Comparison of ENCODE assay signal across 14 cellular contexts in the genomic region with DNA sequence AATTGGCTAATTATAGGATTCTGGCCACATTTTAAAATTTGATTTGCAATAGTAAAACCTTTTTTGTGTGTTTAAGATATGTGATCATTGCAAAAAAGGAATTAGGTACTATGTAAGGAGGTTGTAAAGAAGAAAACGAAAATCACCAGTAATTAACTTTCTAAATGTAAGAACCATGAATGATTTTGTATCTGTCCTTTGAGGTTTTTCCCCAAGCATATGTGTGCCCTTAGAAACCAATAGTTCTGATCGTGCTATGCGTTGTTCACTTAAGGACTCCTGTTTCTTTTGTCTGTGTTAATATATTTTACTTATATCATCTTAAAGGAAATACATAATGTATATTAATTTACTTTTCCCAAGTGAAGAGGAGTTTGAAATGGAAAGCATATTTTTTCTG.
DNase-seq lines count a peak whose midpoint lies in the region; ATAC-seq and TF ChIP-seq lines count a peak whose summit lies in the region.
"Had no signal": no experiment of that assay in that cellular context is flagged by ENCODE, and none has a peak within 500 bp of the region (broad histone marks: within the 10 kb centered on the region; RNA-seq: fewer than 3 reads in every experiment).

No MANE protein-coding gene starts in this region.

- TF ChIP-seq CTCF in suprapubic skin (IDR thresholded peaks at IDR 0.05) = no peak
- no peak for TF ChIP-seq CTCF in endothelial cell (IDR thresholded peaks at IDR 0.05; ENCODE audit: unreplicated experiment)
- TF ChIP-seq CTCF in coronary artery (IDR thresholded peaks at IDR 0.05) = no peak

- ATAC-seq in GM19043 (IDR thresholded peaks at IDR 0.05; ENCODE audit: low read depth, unreplicated experiment) = peak; percentile 41
- ATAC-seq in HG02642 (IDR thresholded peaks at IDR 0.05; ENCODE audit: poor library complexity, unreplicated experiment) = peak; percentile 41
- peak; percentile 45 for ATAC-seq in HG03460 (IDR thresholded peaks at IDR 0.05; ENCODE audit: unreplicated experiment)
- peak; percentile 27 to 35 for ATAC-seq in naive B cell (ENCODE audit: low read depth in 2 of 2)
- ATAC-seq: K562, left lung had no signal

- TF ChIP-seq EP300 in suprapubic skin (IDR thresholded peaks at IDR 0.05) = no peak

- H3K9me3 Mint-ChIP-seq in naive B cell (peaks cover 0 to 7% (median 0%) of the 10 kb centered on the region in 7 donors), endothelial cell (ENCODE audit: unreplicated experiment) (no peaks in the 10 kb centered on the region)
- H3K9me3 Mint-ChIP-seq: T-helper 1 cell treated with Interleukin-12 subunit alpha and Interleukin-12 subunit beta and Interleukin-4 antibody, amounts not matched to agents 30 μg/mL and 1 μg/mL, for 36 hours had no signal

- H3K4me3 Mint-ChIP-seq in naive B cell (peak overlapping the region; percentile 37 to 78 (median 58)), endothelial cell (ENCODE audit: unreplicated experiment) (no peak overlapping the region)
- H3K4me3 Mint-ChIP-seq: T-helper 1 cell treated with Interleukin-12 subunit alpha and Interleukin-12 subunit beta and Interleukin-4 antibody, amounts not matched to agents 30 μg/mL and 1 μg/mL, for 36 hours had no signal

- no peaks in the 10 kb centered on the region for H3K9me3 ChIP-seq in suprapubic skin
- H3K9me3 ChIP-seq: left lung had no signal

- H3K27me3 Mint-ChIP-seq in naive B cell = peaks cover 0 to 4% (median 0%) of the 10 kb centered on the region in 3 donors
- H3K27me3 Mint-ChIP-seq in endothelial cell (ENCODE audit: unreplicated experiment) = no peaks in the 10 kb centered on the region
- H3K27me3 Mint-ChIP-seq: progenitor cell of endocrine pancreas had no signal

- no peaks in the 10 kb centered on the region for H3K4me1 ChIP-seq in suprapubic skin
- H3K4me1 ChIP-seq: left lung had no signal

- H3K4me1 Mint-ChIP-seq in naive B cell (peaks cover 20 to 39% (median 33%) of the 10 kb centered on the region in 3 donors), endothelial cell (ENCODE audit: unreplicated experiment) (no peaks in the 10 kb centered on the region)

- H3K27ac ChIP-seq in suprapubic skin (no peak overlapping the region), coronary artery (no peak overlapping the region)
- H3K27ac ChIP-seq: cardiac muscle cell, left lung had no signal

- H3K36me3 Mint-ChIP-seq in naive B cell = no peaks in the 10 kb centered on the region
- no peaks in the 10 kb centered on the region for H3K36me3 Mint-ChIP-seq in endothelial cell (ENCODE audit: low read depth, unreplicated experiment)

- H3K36me3 ChIP-seq in suprapubic skin = no peaks in the 10 kb centered on the region
- H3K36me3 ChIP-seq: cardiac muscle cell, left lung had no signal

- no peak for DNase-seq in naive B cell
- no peak for DNase-seq in UCSD-AML1 (lab: John Stamatoyannopoulos, UW; ENCODE audit: unreplicated experiment)
- DNase-seq in suprapubic skin (ENCODE audit: low spot score in 2 of 2) = no peak
- no peak for DNase-seq in endothelial cell (ENCODE audit: low spot score)
- no peak for DNase-seq in coronary artery (ENCODE audit: low spot score)
- DNase-seq: NCI-H526 treated with DMSO at 0.1 percent for 48 hours had no signal

- 76% methylated on average over 3 of the region's 3 CpGs for WGBS in suprapubic skin

- no peaks in the 10 kb centered on the region for H3K27me3 ChIP-seq in suprapubic skin
- H3K27me3 ChIP-seq: cardiac muscle cell, left lung had no signal

- H3K4me3 ChIP-seq in suprapubic skin (no peak overlapping the region), coronary artery (no peak overlapping the region)
- H3K4me3 ChIP-seq: cardiac muscle cell, K562, left lung had no signal

- TF ChIP-seq POLR2A in suprapubic skin (IDR thresholded peaks at IDR 0.05) = no peak

- peak overlapping the region in 2 of 6 donors; percentile 1 to 4 for H3K27ac Mint-ChIP-seq in naive B cell
- H3K27ac Mint-ChIP-seq in endothelial cell (ENCODE audit: unreplicated experiment) = no peak overlapping the region
- H3K27ac Mint-ChIP-seq: progenitor cell of endocrine pancreas; T-helper 1 cell treated with Interleukin-12 subunit alpha and Interleukin-12 subunit beta and Interleukin-4 antibody, amounts not matched to agents 30 μg/mL and 1 μg/mL, for 36 hours had no signal
